In the genomic region with DNA sequence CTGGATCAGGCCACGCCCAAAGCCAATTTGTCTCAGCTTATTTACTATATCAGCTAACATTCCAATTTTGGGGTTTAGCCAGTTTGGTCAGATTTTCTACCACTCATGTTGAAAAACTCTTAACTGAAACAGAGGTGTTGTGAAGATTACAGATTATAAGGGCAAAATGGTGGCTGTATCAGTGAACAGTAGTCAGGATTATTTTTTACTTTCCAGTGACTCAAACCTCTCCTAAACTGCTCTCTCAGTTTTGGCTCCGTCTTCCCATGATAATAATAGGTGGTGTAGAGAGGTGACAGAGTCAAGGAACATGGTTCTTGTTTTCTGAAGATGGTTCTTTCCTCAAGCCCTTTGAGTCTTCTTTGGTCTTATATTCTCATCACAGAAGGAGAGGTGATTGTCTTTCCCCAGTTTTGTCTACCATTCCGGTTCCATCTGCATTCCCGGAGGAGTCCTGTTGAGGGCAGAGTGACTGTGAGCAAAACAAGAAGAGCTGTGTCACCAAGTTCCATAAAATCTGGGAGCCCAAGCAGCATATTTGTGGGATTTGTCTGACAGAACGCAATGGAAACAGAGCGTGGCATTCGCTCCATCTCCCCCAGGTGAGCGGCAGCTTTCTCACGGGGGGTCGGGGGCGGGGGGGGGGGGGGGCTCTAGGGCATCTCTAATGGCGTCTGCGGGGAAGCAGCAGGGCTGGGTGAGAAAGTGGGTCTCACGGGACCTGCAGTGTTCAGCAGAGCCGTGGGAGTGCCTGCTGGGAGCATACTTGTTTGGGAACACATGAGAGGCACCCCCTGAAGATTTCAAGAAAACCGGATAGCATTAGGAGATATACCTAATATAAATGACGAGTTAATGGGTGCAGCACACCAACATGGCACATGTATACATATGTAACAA, we compare ENCODE assay signal across 11 cellular contexts. TPM values are rescaled to one million over a fixed set of nuclear protein-coding genes. Genes with fewer than 3 reads are reported as not detected.
DNase-seq lines count a peak whose midpoint lies in the region; ATAC-seq and TF ChIP-seq lines count a peak whose summit lies in the region.
"Had no signal": no experiment of that assay in that cellular context is flagged by ENCODE, and none has a peak within 500 bp of the region (broad histone marks: within the 10 kb centered on the region; RNA-seq: fewer than 3 reads in every experiment).

No MANE protein-coding gene starts in this region.

- no peak for DNase-seq in activated CD8-positive, alpha-beta T cell treated with anti-CD3 and anti-CD28 coated beads for 36 hours
- no peak for DNase-seq in activated CD8-positive, alpha-beta T cell treated with anti-CD3 and anti-CD28 coated beads, Interleukin-2, amount 10 ng/mL, durations not matched to agents 7 days and 5 days
- DNase-seq in activated naive CD8-positive, alpha-beta T cell treated with anti-CD3 and anti-CD28 coated beads, Interleukin-2, amount 50 U/mL, for 24 hours: no peak
- DNase-seq in stimulated activated naive CD8-positive, alpha-beta T cell treated with anti-CD3 and anti-CD28 coated beads, Interleukin-15, amount 100 ng/mL, for 72 hours: no peak
- DNase-seq in NCI-H2196 treated with DMSO at 0.1 percent for 48 hours (lab: John Stamatoyannopoulos, UW; ENCODE audit: unreplicated experiment): no peak
- DNase-seq in NK-92 treated with Interleukin-12 subunit alpha and Interleukin-12 subunit beta, amount 100 ng/mL, for 24 hours (lab: John Stamatoyannopoulos, UW): no peak
- DNase-seq: foreskin fibroblast, NCI-H146 had no signal

- H3K9me3 Mint-ChIP-seq in activated CD8-positive, alpha-beta T cell treated with anti-CD3 and anti-CD28 coated beads for 36 hours: peaks cover 2% of the 10 kb centered on the region
- H3K9me3 Mint-ChIP-seq in activated CD8-positive, alpha-beta T cell treated with anti-CD3 and anti-CD28 coated beads, Interleukin-2, amount 10 ng/mL, durations not matched to agents 7 days and 5 days (ENCODE audit: insufficient read depth): no peaks in the 10 kb centered on the region
- H3K9me3 Mint-ChIP-seq in activated naive CD8-positive, alpha-beta T cell treated with anti-CD3 and anti-CD28 coated beads, Interleukin-2, amount 50 U/mL, for 24 hours: peaks cover 9% of the 10 kb centered on the region
- H3K9me3 Mint-ChIP-seq in stimulated activated naive CD8-positive, alpha-beta T cell treated with anti-CD3 and anti-CD28 coated beads, Interleukin-15, amount 100 ng/mL, for 72 hours: no peaks in the 10 kb centered on the region

- ATAC-seq in activated CD8-positive, alpha-beta T cell treated with anti-CD3 and anti-CD28 coated beads for 36 hours: peak; percentile 39
- no peak for ATAC-seq in activated CD8-positive, alpha-beta T cell treated with anti-CD3 and anti-CD28 coated beads, Interleukin-2, amount 10 ng/mL, durations not matched to agents 7 days and 5 days
- peak; percentile 49 for ATAC-seq in HG03432 (IDR thresholded peaks at IDR 0.05; ENCODE audit: unreplicated experiment)
- peak; percentile 59 for ATAC-seq in activated naive CD8-positive, alpha-beta T cell treated with anti-CD3 and anti-CD28 coated beads, Interleukin-2, amount 50 U/mL, for 24 hours
- ATAC-seq in stimulated activated naive CD8-positive, alpha-beta T cell treated with anti-CD3 and anti-CD28 coated beads, Interleukin-15, amount 100 ng/mL, for 72 hours: peak; percentile 57
- ATAC-seq in GM18907 (IDR thresholded peaks at IDR 0.05; ENCODE audit: unreplicated experiment): no peak
- ATAC-seq: stimulated activated memory B cell treated with anti-CD40 and anti-IgM and Interleukin-4, amounts not matched to agents 10 μg/mL and 1 μg/mL and 100 μg/mL, for 72 hours had no signal

- H3K36me3 Mint-ChIP-seq in activated CD8-positive, alpha-beta T cell treated with anti-CD3 and anti-CD28 coated beads for 36 hours (ENCODE audit: low read depth): no peaks in the 10 kb centered on the region
- H3K36me3 Mint-ChIP-seq in activated CD8-positive, alpha-beta T cell treated with anti-CD3 and anti-CD28 coated beads, Interleukin-2, amount 10 ng/mL, durations not matched to agents 7 days and 5 days (ENCODE audit: low read depth): no peaks in the 10 kb centered on the region
- H3K36me3 Mint-ChIP-seq in activated naive CD8-positive, alpha-beta T cell treated with anti-CD3 and anti-CD28 coated beads, Interleukin-2, amount 50 U/mL, for 24 hours (ENCODE audit: low read depth): no peaks in the 10 kb centered on the region
- H3K36me3 Mint-ChIP-seq: stimulated activated memory B cell treated with anti-CD40 and anti-IgM and Interleukin-4, amounts not matched to agents 10 μg/mL and 1 μg/mL and 100 μg/mL, for 72 hours had no signal

- H3K27ac Mint-ChIP-seq in activated CD8-positive, alpha-beta T cell treated with anti-CD3 and anti-CD28 coated beads for 36 hours: peak overlapping the region; percentile 7
- H3K27ac Mint-ChIP-seq in activated CD8-positive, alpha-beta T cell treated with anti-CD3 and anti-CD28 coated beads, Interleukin-2, amount 10 ng/mL, durations not matched to agents 7 days and 5 days: no peak overlapping the region
- H3K27ac Mint-ChIP-seq in activated naive CD8-positive, alpha-beta T cell treated with anti-CD3 and anti-CD28 coated beads, Interleukin-2, amount 50 U/mL, for 24 hours: peak overlapping the region; percentile 53
- H3K27ac Mint-ChIP-seq in stimulated activated naive CD8-positive, alpha-beta T cell treated with anti-CD3 and anti-CD28 coated beads, Interleukin-15, amount 100 ng/mL, for 72 hours: peak overlapping the region in 1 of 2 donors; percentile 9
- H3K27ac Mint-ChIP-seq: stimulated activated memory B cell treated with anti-CD40 and anti-IgM and Interleukin-4, amounts not matched to agents 10 μg/mL and 1 μg/mL and 100 μg/mL, for 72 hours had no signal

- H3K27me3 Mint-ChIP-seq in activated CD8-positive, alpha-beta T cell treated with anti-CD3 and anti-CD28 coated beads for 36 hours: peaks cover 1% of the 10 kb centered on the region
- no peaks in the 10 kb centered on the region for H3K27me3 Mint-ChIP-seq in activated CD8-positive, alpha-beta T cell treated with anti-CD3 and anti-CD28 coated beads, Interleukin-2, amount 10 ng/mL, durations not matched to agents 7 days and 5 days (ENCODE audit: low read depth)
- peaks cover 6% of the 10 kb centered on the region for H3K27me3 Mint-ChIP-seq in activated naive CD8-positive, alpha-beta T cell treated with anti-CD3 and anti-CD28 coated beads, Interleukin-2, amount 50 U/mL, for 24 hours
- peaks cover 9% of the 10 kb centered on the region for H3K27me3 Mint-ChIP-seq in stimulated activated naive CD8-positive, alpha-beta T cell treated with anti-CD3 and anti-CD28 coated beads, Interleukin-15, amount 100 ng/mL, for 72 hours

- peaks cover 13% of the 10 kb centered on the region for H3K4me1 Mint-ChIP-seq in activated CD8-positive, alpha-beta T cell treated with anti-CD3 and anti-CD28 coated beads for 36 hours (ENCODE audit: low read depth)
- H3K4me1 Mint-ChIP-seq in activated CD8-positive, alpha-beta T cell treated with anti-CD3 and anti-CD28 coated beads, Interleukin-2, amount 10 ng/mL, durations not matched to agents 7 days and 5 days (ENCODE audit: low read depth): no peaks in the 10 kb centered on the region
- H3K4me1 Mint-ChIP-seq in activated naive CD8-positive, alpha-beta T cell treated with anti-CD3 and anti-CD28 coated beads, Interleukin-2, amount 50 U/mL, for 24 hours: peaks cover 38% of the 10 kb centered on the region
- peaks cover 22% of the 10 kb centered on the region for H3K4me1 Mint-ChIP-seq in stimulated activated naive CD8-positive, alpha-beta T cell treated with anti-CD3 and anti-CD28 coated beads, Interleukin-15, amount 100 ng/mL, for 72 hours
- H3K4me1 Mint-ChIP-seq: stimulated activated memory B cell treated with anti-CD40 and anti-IgM and Interleukin-4, amounts not matched to agents 10 μg/mL and 1 μg/mL and 100 μg/mL, for 72 hours had no signal

- CTCF ChIA-PET in activated CD8-positive, alpha-beta T cell treated with anti-CD3 and anti-CD28 coated beads for 36 hours (lab: Charles Lee): interaction anchor here (1.0 to 1.8 kb wide), 3 partner anchors 82 to 88 kb away, joined by 3 to 6 read pairs (median 6); no protein-coding TSS in a partner anchor
- CTCF ChIA-PET in activated CD8-positive, alpha-beta T cell treated with anti-CD3 and anti-CD28 coated beads, Interleukin-2, amount 10 ng/mL, durations not matched to agents 7 days and 5 days (lab: Charles Lee): interaction anchor here (1.2 kb wide), 1 partner anchor 82 kb away, joined by 4 read pairs; no protein-coding TSS in a partner anchor

- intact Hi-C loops in activated CD8-positive, alpha-beta T cell treated with anti-CD3 and anti-CD28 coated beads for 36 hours (cut with micrococcal nuclease): no loop called here

- TF ChIP-seq CTCF in activated CD8-positive, alpha-beta T cell treated with anti-CD3 and anti-CD28 coated beads for 36 hours (IDR thresholded peaks at IDR 0.05): no peak

- POLR2A ChIA-PET in activated CD8-positive, alpha-beta T cell treated with anti-CD3 and anti-CD28 coated beads for 36 hours (lab: Charles Lee): no interaction called here
- POLR2A ChIA-PET in activated CD8-positive, alpha-beta T cell treated with anti-CD3 and anti-CD28 coated beads, Interleukin-2, amount 10 ng/mL, durations not matched to agents 7 days and 5 days (lab: Charles Lee): no interaction called here

- H3K4me3 Mint-ChIP-seq in activated CD8-positive, alpha-beta T cell treated with anti-CD3 and anti-CD28 coated beads for 36 hours: peak overlapping the region; percentile 4
- H3K4me3 Mint-ChIP-seq in activated CD8-positive, alpha-beta T cell treated with anti-CD3 and anti-CD28 coated beads, Interleukin-2, amount 10 ng/mL, durations not matched to agents 7 days and 5 days: no peak overlapping the region
- peak overlapping the region; percentile 58 for H3K4me3 Mint-ChIP-seq in activated naive CD8-positive, alpha-beta T cell treated with anti-CD3 and anti-CD28 coated beads, Interleukin-2, amount 50 U/mL, for 24 hours
- H3K4me3 Mint-ChIP-seq in stimulated activated naive CD8-positive, alpha-beta T cell treated with anti-CD3 and anti-CD28 coated beads, Interleukin-15, amount 100 ng/mL, for 72 hours: peak overlapping the region in 1 of 2 donors; percentile 62
- H3K4me3 Mint-ChIP-seq: stimulated activated memory B cell treated with anti-CD40 and anti-IgM and Interleukin-4, amounts not matched to agents 10 μg/mL and 1 μg/mL and 100 μg/mL, for 72 hours had no signal

RNA-seq across cellular contexts. Expression of a gene that starts 59.1 kb away (rescaled TPM):
- total RNA-seq in activated CD8-positive, alpha-beta T cell treated with anti-CD3 and anti-CD28 coated beads for 36 hours: under 1 TPM; 0.40 to 0.72 TPM
- total RNA-seq in activated CD8-positive, alpha-beta T cell treated with anti-CD3 and anti-CD28 coated beads, Interleukin-2, amount 10 ng/mL, durations not matched to agents 7 days and 5 days: under 1 TPM; 0.05 to 0.11 TPM

Comparison
In these comparisons a context has a peak if more than half of its experiments do, and no peak if none do; other contexts are left out.
1. ATAC-seq: peak in activated CD8-positive, alpha-beta T cell treated with anti-CD3 and anti-CD28 coated beads for 36 hours (single experiment), HG03432 (single experiment), activated naive CD8-positive, alpha-beta T cell treated with anti-CD3 and anti-CD28 coated beads, Interleukin-2, amount 50 U/mL, for 24 hours (single experiment) and stimulated activated naive CD8-positive, alpha-beta T cell treated with anti-CD3 and anti-CD28 coated beads, Interleukin-15, amount 100 ng/mL, for 72 hours (single experiment); none in activated CD8-positive, alpha-beta T cell treated with anti-CD3 and anti-CD28 coated beads, Interleukin-2, amount 10 ng/mL, durations not matched to agents 7 days and 5 days (single experiment) and GM18907 (single experiment).